Comparison of ENCODE assay signal across 31 cellular contexts in genomic region chrX:97030463-97030862, GRCh38.
DNase-seq lines count a peak whose midpoint lies in the region; ATAC-seq, FAIRE-seq and TF ChIP-seq lines count a peak whose summit lies in the region.
"Had no signal": no experiment of that assay in that cellular context is flagged by ENCODE, and none has a peak within 500 bp of the region (broad histone marks: within the 10 kb centered on the region; RNA-seq: fewer than 3 reads in every experiment).

No MANE protein-coding gene starts in this region.

- H3K27me3 ChIP-seq in right atrium auricular region (no peaks in the 10 kb centered on the region), aorta (ENCODE audit: control insufficient read depth in 1 of 2, insufficient read depth in 2 of 2, low read length in 1 of 2) (no peaks in the 10 kb centered on the region)
- H3K27me3 ChIP-seq: esophagus muscularis mucosa, neural progenitor cell, Peyer's patch, tibial nerve had no signal

- peak; percentile 27 to 63 for ATAC-seq in activated T-cell treated with anti-CD3 and anti-CD28 coated beads, Interleukin-2, amount 50 U/mL, for 4 hours
- peak; percentile 67 for ATAC-seq in GM21360 (IDR thresholded peaks at IDR 0.05; ENCODE audit: unreplicated experiment)
- ATAC-seq in HG02973 (IDR thresholded peaks at IDR 0.05; ENCODE audit: unreplicated experiment), result peak; percentile 48
- ATAC-seq in stimulated activated naive B cell treated with anti-CD40 and anti-IgM and Interleukin-4, amounts not matched to agents 10 μg/mL and 1 μg/mL and 100 μg/mL, for 72 hours (replicated peaks), result peak; percentile 60 to 90
- no peak for ATAC-seq in aorta (ENCODE audit: low FRiP score)
- ATAC-seq: K562, left ventricle myocardium superior, right cardiac atrium had no signal

- no peak overlapping the region for H3K27ac Mint-ChIP-seq in stimulated activated naive B cell treated with anti-CD40 and anti-IgM and Interleukin-4, amounts not matched to agents 10 μg/mL and 1 μg/mL and 100 μg/mL, for 72 hours
- H3K27ac Mint-ChIP-seq: CD4-positive, CD25-positive, alpha-beta regulatory T cell; neural progenitor cell had no signal

- H3K36me3 ChIP-seq in right atrium auricular region, result no peaks in the 10 kb centered on the region
- no peaks in the 10 kb centered on the region for H3K36me3 ChIP-seq in aorta (ENCODE audit: control insufficient read depth in 1 of 2, insufficient read depth in 2 of 2, low read length in 1 of 2)
- H3K36me3 ChIP-seq in kidney (ENCODE audit: control insufficient read depth in 1 of 2, insufficient read depth in 2 of 2, low read length in 2 of 2), result no peaks in the 10 kb centered on the region
- H3K36me3 ChIP-seq: esophagus muscularis mucosa, neural progenitor cell, Peyer's patch, tibial nerve had no signal

- no peaks in the 10 kb centered on the region for H3K36me3 Mint-ChIP-seq in activated T-cell treated with anti-CD3 and anti-CD28 coated beads, Interleukin-2, amount 50 U/mL, for 4 hours (ENCODE audit: insufficient read depth)
- no peaks in the 10 kb centered on the region for H3K36me3 Mint-ChIP-seq in stimulated activated naive B cell treated with anti-CD40 and anti-IgM and Interleukin-4, amounts not matched to agents 10 μg/mL and 1 μg/mL and 100 μg/mL, for 72 hours
- H3K36me3 Mint-ChIP-seq: CD4-positive, CD25-positive, alpha-beta regulatory T cell had no signal

- no peak overlapping the region for H3K9ac ChIP-seq in kidney (ENCODE audit: low read length in 2 of 2)
- H3K9ac ChIP-seq: neural progenitor cell, parathyroid adenoma had no signal

- no peak for DNase-seq in activated T-cell treated with anti-CD3 and anti-CD28 coated beads, Interleukin-2, amount 50 U/mL, for 4 hours
- DNase-seq in activated T-cell treated with anti-CD3 and anti-CD28 coated beads for 4 hours, result no peak
- no peak for DNase-seq in stimulated activated naive B cell treated with anti-CD40 and anti-IgM and Interleukin-4, amounts not matched to agents 10 μg/mL and 1 μg/mL and 100 μg/mL, for 72 hours
- DNase-seq in right atrium auricular region (ENCODE audit: low spot score), result no peak
- no peak for DNase-seq in aorta
- DNase-seq in kidney, result no peak
- DNase-seq: activated CD8-positive, alpha-beta memory T cell treated with anti-CD3 and anti-CD28 coated beads for 24 hours; activated naive CD4-positive, alpha-beta T cell; AML-193; CD4-positive, CD25-positive, alpha-beta regulatory T cell; DND-41; dorsolateral prefrontal cortex; foreskin fibroblast; GOT3; left ventricle myocardium superior; NCI-H1048; Peyer's patch; right cardiac atrium; SHP77; stimulated activated CD4-positive, alpha-beta T cell treated with anti-CD3 and anti-CD28 coated beads, Interleukin-1b, Interleukin-23, amount 100 ng/mL, for 48 hours; T-helper 2 cell had no signal

- H3K27ac ChIP-seq in right atrium auricular region (no peak overlapping the region), aorta (ENCODE audit: low read depth in 1 of 2, low read length in 2 of 2) (no peak overlapping the region), kidney (ENCODE audit: low read depth in 2 of 2, low read length in 2 of 2) (no peak overlapping the region)
- H3K27ac ChIP-seq: dorsolateral prefrontal cortex, esophagus muscularis mucosa, neural progenitor cell, parathyroid adenoma, Peyer's patch, tibial nerve had no signal

- no peak overlapping the region for H3K4me3 ChIP-seq in right atrium auricular region
- no peak overlapping the region for H3K4me3 ChIP-seq in aorta (ENCODE audit: low read length in 2 of 2)
- H3K4me3 ChIP-seq in kidney (ENCODE audit: low read length in 2 of 2), result no peak overlapping the region
- H3K4me3 ChIP-seq: dorsolateral prefrontal cortex, esophagus muscularis mucosa, K562, neural progenitor cell, Peyer's patch, tibial nerve had no signal

- FAIRE-seq in kidney (lab: Jason Lieb, UNC), result no peak
- FAIRE-seq: A204.1, endometrium, K562, keratinocyte had no signal

- TF ChIP-seq CTCF in right atrium auricular region (IDR thresholded peaks at IDR 0.05) (no peak), kidney (IDR thresholded peaks at IDR 0.05; ENCODE audit: borderline replicate concordance, extremely low read depth, insufficient read depth) (no peak)

- no peaks in the 10 kb centered on the region for H3K27me3 Mint-ChIP-seq in activated T-cell treated with anti-CD3 and anti-CD28 coated beads, Interleukin-2, amount 50 U/mL, for 4 hours (ENCODE audit: low read depth)
- H3K27me3 Mint-ChIP-seq in stimulated activated naive B cell treated with anti-CD40 and anti-IgM and Interleukin-4, amounts not matched to agents 10 μg/mL and 1 μg/mL and 100 μg/mL, for 72 hours, result no peaks in the 10 kb centered on the region
- H3K27me3 Mint-ChIP-seq: CD4-positive, CD25-positive, alpha-beta regulatory T cell had no signal

- H3K4me1 ChIP-seq in right atrium auricular region (no peaks in the 10 kb centered on the region), aorta (ENCODE audit: control insufficient read depth in 1 of 2, insufficient read depth in 2 of 2, low read length in 2 of 2) (no peaks in the 10 kb centered on the region), kidney (ENCODE audit: control insufficient read depth in 1 of 2, insufficient read depth in 1 of 2, low read depth in 1 of 2, low read length in 2 of 2) (no peaks in the 10 kb centered on the region)
- H3K4me1 ChIP-seq: esophagus muscularis mucosa, parathyroid adenoma, Peyer's patch, tibial nerve had no signal

- WGBS in aorta, 2 donors, result 31 to 44% methylated on average over 2 of the region's 2 CpGs

- intact Hi-C loops in aorta (cut with DNase I), result no loop called here
- intact Hi-C loops in kidney (cut with DNase I), result no loop called here

- no peaks in the 10 kb centered on the region for H3K9me3 Mint-ChIP-seq in activated T-cell treated with anti-CD3 and anti-CD28 coated beads, Interleukin-2, amount 50 U/mL, for 4 hours
- H3K9me3 Mint-ChIP-seq in stimulated activated naive B cell treated with anti-CD40 and anti-IgM and Interleukin-4, amounts not matched to agents 10 μg/mL and 1 μg/mL and 100 μg/mL, for 72 hours, result no peaks in the 10 kb centered on the region

- no peaks in the 10 kb centered on the region for H3K4me1 Mint-ChIP-seq in activated T-cell treated with anti-CD3 and anti-CD28 coated beads, Interleukin-2, amount 50 U/mL, for 4 hours (ENCODE audit: low read depth)
- no peaks in the 10 kb centered on the region for H3K4me1 Mint-ChIP-seq in stimulated activated naive B cell treated with anti-CD40 and anti-IgM and Interleukin-4, amounts not matched to agents 10 μg/mL and 1 μg/mL and 100 μg/mL, for 72 hours

- no peak overlapping the region for H3K4me3 Mint-ChIP-seq in activated T-cell treated with anti-CD3 and anti-CD28 coated beads, Interleukin-2, amount 50 U/mL, for 4 hours
- H3K4me3 Mint-ChIP-seq in stimulated activated naive B cell treated with anti-CD40 and anti-IgM and Interleukin-4, amounts not matched to agents 10 μg/mL and 1 μg/mL and 100 μg/mL, for 72 hours, result no peak overlapping the region
- H3K4me3 Mint-ChIP-seq: CD4-positive, CD25-positive, alpha-beta regulatory T cell; neural progenitor cell had no signal

- H3K9me3 ChIP-seq in right atrium auricular region (no peaks in the 10 kb centered on the region), aorta (ENCODE audit: control insufficient read depth, low read length) (no peaks in the 10 kb centered on the region), kidney (ENCODE audit: control insufficient read depth in 1 of 2, low read length in 2 of 2) (no peaks in the 10 kb centered on the region)
- H3K9me3 ChIP-seq: esophagus muscularis mucosa, Peyer's patch, tibial nerve had no signal
